Comparison of ENCODE assay signal across 8 cellular contexts in genomic region chr16:18800674-18801196, GRCh38. TPM values are rescaled to one million over a fixed set of nuclear protein-coding genes. Genes with fewer than 3 reads are reported as not detected.
A peak's percentile ranks its signal among the peaks of the same experiment; 100 is the strongest.
DNase-seq lines count a peak whose midpoint lies in the region; ATAC-seq and TF ChIP-seq lines count a peak whose summit lies in the region.

No MANE protein-coding gene starts in this region.

- DNase-seq in fibroblast of the aortic adventitia (ENCODE audit: low read depth) (peak; percentile 20), ovary (no peak), NCI-H2107 treated with DMSO at 0.1 percent for 48 hours (lab: John Stamatoyannopoulos, UW; ENCODE audit: unreplicated experiment) (no peak)
- DNase-seq in activated CD8-positive, alpha-beta memory T cell treated with anti-CD3 and anti-CD28 coated beads, Interleukin-2, amount 50 U/mL, for 48 hours: no peak

- H3K36me3 ChIP-seq in ovary: no peaks in the 10 kb centered on the region

- 0% methylated on average over 19 of the region's 19 CpGs for WGBS in ovary, 3 donors

- ATAC-seq in GM21576 (IDR thresholded peaks at IDR 0.05; ENCODE audit: unreplicated experiment) (peak; percentile 16), SK-N-SH treated with all-trans-retinoic acid at 6 μM for 48 hours (peak; percentile 32), HG02852 (IDR thresholded peaks at IDR 0.05; ENCODE audit: unreplicated experiment) (no peak)

- peak overlapping the region; percentile 91 for H3K27ac ChIP-seq in C4-2B
- H3K27ac ChIP-seq in ovary: peak overlapping the region in 1 of 2 donors; percentile 66

- TF ChIP-seq POLR2A in ovary (IDR thresholded peaks at IDR 0.05): no peak

- peaks cover 8% of the 10 kb centered on the region for H3K4me1 ChIP-seq in ovary (ENCODE audit: insufficient read depth)

- TF ChIP-seq CTCF in C4-2B (conservative IDR thresholded peaks at IDR 0.05): no peak
- no peak for TF ChIP-seq CTCF in fibroblast of the aortic adventitia (IDR thresholded peaks at IDR 0.05; ENCODE audit: insufficient read depth, low read length)
- no peak for TF ChIP-seq CTCF in ovary (IDR thresholded peaks at IDR 0.05)

- no peaks in the 10 kb centered on the region for H3K27me3 ChIP-seq in ovary

- TF ChIP-seq EP300 in ovary (IDR thresholded peaks at IDR 0.05): no peak

- H3K9me3 ChIP-seq in ovary: no peaks in the 10 kb centered on the region

- intact Hi-C loops in ovary (cut with DNase I): loop anchor here in 2 of 4 donors (5.0 to 10.0 kb wide), 3 partner anchors 124 to 314 kb away; partner anchors contain the start of genes ITPRIPL2 (in 1 of the 2) and SMG1 (in 1 of the 2)

- H3K4me3 ChIP-seq in fibroblast of the aortic adventitia (ENCODE audit: low read depth, low read length): peak overlapping the region; percentile 86
- peak overlapping the region; percentile 95 for H3K4me3 ChIP-seq in ovary

TF ChIP-seq in SK-N-SH treated with all-trans-retinoic acid at 6 μM for 48 hours, 23 proteins besides CTCF, POLR2A, EP300 and RAD21:
- TF ChIP-seq ZC3H10 (CRISPR knock-in tag; IDR thresholded peaks at IDR 0.05) (no peak), SNAI2 (CRISPR knock-in tag; IDR thresholded peaks at IDR 0.05) (no peak)

RNA-seq across cellular contexts. Expression of gene ARL6IP1, which starts 0.6 kb away (rescaled TPM):
- 202 and 240 TPM in 2 replicates for total RNA-seq in fibroblast of the aortic adventitia (ENCODE audit: low replicate concordance)
- total RNA-seq in ovary: 100 to 1,000 TPM in 4 of 7 donors, 10 to 100 TPM in 3; 82.7 to 171 (median 105) TPM
- 100 to 1,000 TPM; 109 to 200 TPM for polyA plus RNA-seq in ovary

RNA-seq across cellular contexts. Expression of gene RPS15A, which starts 10.6 kb away (rescaled TPM):
- 187 and 2,964 TPM in 2 replicates for total RNA-seq in fibroblast of the aortic adventitia (ENCODE audit: low replicate concordance)
- 1,000 to 10,000 TPM; 2,591 to 5,086 (median 2,853) TPM for total RNA-seq in ovary
- over 10,000 TPM in 1 of 2 donors, 1,000 to 10,000 TPM in 1; 4,713 to 11,026 TPM for polyA plus RNA-seq in ovary
